1 cellular context compared by ENCODE assay signal in the genomic region with DNA sequence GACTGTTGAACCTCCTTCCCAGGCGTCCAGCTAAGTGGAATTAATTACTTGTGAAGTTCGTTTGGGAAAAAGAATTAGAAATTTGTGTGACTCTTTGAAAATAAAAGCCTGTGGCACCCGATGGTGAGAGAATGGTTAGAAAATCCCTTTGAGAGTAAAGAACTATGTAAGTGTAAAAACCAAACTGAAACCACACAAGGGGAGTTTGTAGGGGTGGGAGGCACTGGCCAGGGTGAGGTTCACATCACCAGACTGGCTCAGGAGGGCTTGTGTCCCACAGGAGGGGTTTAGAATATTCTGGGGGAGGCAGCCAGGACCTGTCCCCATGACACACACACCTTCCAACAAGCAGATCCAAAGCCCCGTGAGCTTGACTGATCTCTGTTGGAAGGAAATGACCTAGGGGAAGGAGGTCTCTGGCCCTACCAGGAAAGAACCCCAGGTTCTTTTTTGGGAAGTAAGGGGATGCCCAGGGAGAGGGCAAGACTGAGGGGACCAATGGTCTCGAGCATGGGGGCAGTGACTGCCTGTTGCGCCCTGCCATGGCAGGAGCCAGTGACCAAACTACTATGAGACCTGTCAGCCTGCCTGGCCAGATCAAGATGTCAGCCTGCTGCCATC.
TF ChIP-seq lines count a peak whose summit lies in the region.

No MANE protein-coding gene starts in this region.

TF ChIP-seq in GM12878, 131 proteins besides CTCF, POLR2A, EP300 and RAD21 (continued from another document):
- peak; percentile 61 for TF ChIP-seq BCL3 (IDR thresholded peaks at IDR 0.05; ENCODE audit: borderline replicate concordance, insufficient read depth, low read depth, low read length, poor library complexity, severe bottlenecking)
- TF ChIP-seq HSF1 (IDR thresholded peaks at IDR 0.05; ENCODE audit: low read depth, low read length), result no peak; the same call in 1 of the 2 replicates
- 0 out of 2 replicates have a peak, but pooled peaks have one; percentile 5 for TF ChIP-seq HCFC1 (IDR thresholded peaks at IDR 0.05; ENCODE audit: low read length)
- no peak for TF ChIP-seq PAX8 (IDR thresholded peaks at IDR 0.05)
